Comparison of ENCODE assay signal across 8 cellular contexts in the genomic region with DNA sequence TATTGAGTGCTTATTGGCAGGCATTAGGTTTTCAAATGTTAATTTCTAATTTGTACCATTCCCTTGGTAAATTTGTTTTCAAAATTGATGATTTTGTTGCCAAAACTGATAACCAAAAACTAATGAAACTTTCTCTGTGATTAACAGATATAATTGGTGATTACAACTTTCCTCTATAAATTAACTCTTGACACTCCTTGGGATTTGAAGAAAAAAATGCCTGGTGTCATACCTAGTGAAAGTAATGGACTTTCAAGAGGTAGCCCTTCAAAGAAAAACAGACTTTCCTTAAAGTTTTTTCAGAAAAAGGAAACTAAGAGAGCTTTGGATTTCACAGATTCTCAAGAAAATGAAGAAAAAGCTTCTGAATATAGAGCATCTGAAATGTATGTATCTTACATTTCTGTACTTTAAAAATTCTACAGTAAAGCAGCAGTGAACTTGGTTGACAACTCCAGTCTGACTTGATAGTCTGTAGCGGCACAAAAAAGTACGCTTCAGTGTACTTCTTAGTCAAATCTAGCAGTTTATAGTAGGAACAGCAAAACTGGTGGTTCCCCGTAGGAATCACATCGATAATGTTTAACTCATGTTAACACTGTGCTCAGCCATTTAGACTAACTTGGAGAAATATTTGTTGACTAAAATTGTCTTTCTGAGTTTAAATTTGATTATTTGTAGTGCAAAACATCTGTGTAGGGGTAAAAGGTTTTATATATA. TPM values are rescaled to one million over a fixed set of nuclear protein-coding genes. Genes with fewer than 3 reads are reported as not detected.
DNase-seq lines count a peak whose midpoint lies in the region; ATAC-seq and TF ChIP-seq lines count a peak whose summit lies in the region.

No MANE protein-coding gene starts in this region.

- no peaks in the 10 kb centered on the region for H3K9me3 ChIP-seq in BE2C

- DNase-seq in RKO (ENCODE audit: low spot score), result peak; percentile 72
- DNase-seq in kidney glomerular epithelial cell (lab: John Stamatoyannopoulos, UW), result peak; percentile 26
- no peak for DNase-seq in NOMO-1 (lab: John Stamatoyannopoulos, UW; ENCODE audit: unreplicated experiment in 2 of 2)
- DNase-seq in GF-D8 (lab: John Stamatoyannopoulos, UW), result no peak
- no peak for DNase-seq in nucleus accumbens (lab: John Stamatoyannopoulos, UW)
- no peak for DNase-seq in BE2C

- peaks cover 16% of the 10 kb centered on the region for H3K36me3 ChIP-seq in BE2C

- H3K27me3 ChIP-seq in BE2C, result no peaks in the 10 kb centered on the region

- ATAC-seq in GM18861 (IDR thresholded peaks at IDR 0.05; ENCODE audit: unreplicated experiment) (peak; percentile 39), HG02759 (IDR thresholded peaks at IDR 0.05; ENCODE audit: unreplicated experiment) (peak; percentile 19)

- H3K4me1 ChIP-seq in BE2C, result no peaks in the 10 kb centered on the region

- H3K4me3 ChIP-seq in BE2C (ENCODE audit: low read depth, low read length), result no peak overlapping the region

- no peak for TF ChIP-seq CTCF in BE2C (IDR thresholded peaks at IDR 0.05; ENCODE audit: low read depth, low read length)

RNA-seq across cellular contexts. Expression of a gene that starts 3.0 kb away (rescaled TPM):
- 15.3 TPM for polyA plus RNA-seq in BE2C (2012; ENCODE audit: insufficient read depth, insufficient read length, low read depth)

Comparison
In these comparisons a context has a peak if more than half of its experiments do, and no peak if none do; other contexts are left out.
1. DNase-seq: peak in RKO (single experiment) and kidney glomerular epithelial cell (single experiment); none in NOMO-1 (0 of 2), GF-D8 (single experiment), nucleus accumbens (0 of 56) and BE2C (single experiment).